In the genomic region with DNA sequence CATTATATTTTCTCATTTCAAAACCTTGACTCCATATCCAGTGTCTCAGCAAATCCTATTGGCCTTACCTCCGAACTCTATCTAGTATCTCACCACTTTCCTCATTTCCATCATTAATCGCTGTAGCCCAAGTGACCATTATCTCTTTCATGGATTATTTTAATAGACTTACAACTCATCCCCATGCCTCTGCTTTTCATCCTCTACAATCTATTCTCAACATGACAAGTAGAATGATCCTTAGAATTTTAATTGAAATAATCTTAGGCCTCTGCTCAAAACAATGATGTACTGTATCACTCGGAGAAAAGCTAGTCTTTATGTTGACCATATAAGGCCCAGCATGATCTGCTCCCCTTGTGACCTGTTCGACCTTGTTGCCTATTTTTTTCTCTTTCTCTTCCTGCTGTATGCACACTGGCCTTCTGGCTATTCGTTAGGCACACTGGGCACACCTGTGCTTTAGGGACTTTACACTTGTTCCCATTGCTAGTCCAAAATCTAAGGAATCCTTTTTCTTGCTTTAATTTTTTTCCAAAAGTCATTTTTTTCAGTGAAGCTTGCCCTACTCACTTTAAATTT, we compare ENCODE assay signal across 2 cellular contexts.
TF ChIP-seq lines count a peak whose summit lies in the region.

No MANE protein-coding gene starts in this region.

TF ChIP-seq in SK-N-SH treated with all-trans-retinoic acid at 6 μM for 48 hours, 23 proteins besides CTCF, POLR2A, EP300 and RAD21 (continued from another document):
- no peak for TF ChIP-seq CSRNP3 (CRISPR knock-in tag; IDR thresholded peaks at IDR 0.05)
- peak; percentile 65 for TF ChIP-seq ISL1 (CRISPR knock-in tag; IDR thresholded peaks at IDR 0.05)
- no peak for TF ChIP-seq ESRRG (CRISPR knock-in tag; IDR thresholded peaks at IDR 0.05)
TF ChIP-seq in SK-N-SH treated with all-trans-retinoic acid at 6 μM for 48 hours: peak in this region for 1.

TF ChIP-seq in SK-N-SH, 30 proteins besides CTCF, POLR2A, EP300 and RAD21 (continued from another document):
- TF ChIP-seq CHD2 (IDR thresholded peaks at IDR 0.05; ENCODE audit: low read length, partially characterized antibody): no peak
- TF ChIP-seq FOXM1 (IDR thresholded peaks at IDR 0.05; ENCODE audit: low read depth): no peak
- no peak for TF ChIP-seq RCOR1 (IDR thresholded peaks at IDR 0.05; ENCODE audit: low read length)
- no peak for TF ChIP-seq JUND (IDR thresholded peaks at IDR 0.05)
- no peak for TF ChIP-seq NFIC (IDR thresholded peaks at IDR 0.05; ENCODE audit: borderline replicate concordance)
- TF ChIP-seq GABPA (IDR thresholded peaks at IDR 0.05; ENCODE audit: low read depth): no peak
- TF ChIP-seq, protein P1, sequence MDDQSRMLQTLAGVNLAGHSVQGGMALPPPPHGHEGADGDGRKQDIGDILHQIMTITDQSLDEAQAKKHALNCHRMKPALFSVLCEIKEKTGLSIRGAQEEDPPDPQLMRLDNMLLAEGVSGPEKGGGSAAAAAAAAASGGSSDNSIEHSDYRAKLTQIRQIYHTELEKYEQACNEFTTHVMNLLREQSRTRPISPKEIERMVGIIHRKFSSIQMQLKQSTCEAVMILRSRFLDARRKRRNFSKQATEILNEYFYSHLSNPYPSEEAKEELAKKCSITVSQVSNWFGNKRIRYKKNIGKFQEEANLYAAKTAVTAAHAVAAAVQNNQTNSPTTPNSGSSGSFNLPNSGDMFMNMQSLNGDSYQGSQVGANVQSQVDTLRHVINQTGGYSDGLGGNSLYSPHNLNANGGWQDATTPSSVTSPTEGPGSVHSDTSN (IDR thresholded peaks at IDR 0.05): no peak
- no peak for TF ChIP-seq ELF1 (IDR thresholded peaks at IDR 0.05)
- TF ChIP-seq USF2 (IDR thresholded peaks at IDR 0.05; ENCODE audit: borderline replicate concordance, low read depth, low read length): no peak
- TF ChIP-seq POLR2AphosphoS5 (IDR thresholded peaks at IDR 0.05; ENCODE audit: low read depth, low read length): no peak
- no peak for TF ChIP-seq FOSL2 (IDR thresholded peaks at IDR 0.05; ENCODE audit: borderline replicate concordance, low read depth)
- TF ChIP-seq IRF3 (IDR thresholded peaks at IDR 0.05; ENCODE audit: low read depth, low read length): no peak
- TF ChIP-seq YY1 (IDR thresholded peaks at IDR 0.05; ENCODE audit: low read depth): no peak
